ENCODE assay signal across 24 cellular contexts in the genomic region with DNA sequence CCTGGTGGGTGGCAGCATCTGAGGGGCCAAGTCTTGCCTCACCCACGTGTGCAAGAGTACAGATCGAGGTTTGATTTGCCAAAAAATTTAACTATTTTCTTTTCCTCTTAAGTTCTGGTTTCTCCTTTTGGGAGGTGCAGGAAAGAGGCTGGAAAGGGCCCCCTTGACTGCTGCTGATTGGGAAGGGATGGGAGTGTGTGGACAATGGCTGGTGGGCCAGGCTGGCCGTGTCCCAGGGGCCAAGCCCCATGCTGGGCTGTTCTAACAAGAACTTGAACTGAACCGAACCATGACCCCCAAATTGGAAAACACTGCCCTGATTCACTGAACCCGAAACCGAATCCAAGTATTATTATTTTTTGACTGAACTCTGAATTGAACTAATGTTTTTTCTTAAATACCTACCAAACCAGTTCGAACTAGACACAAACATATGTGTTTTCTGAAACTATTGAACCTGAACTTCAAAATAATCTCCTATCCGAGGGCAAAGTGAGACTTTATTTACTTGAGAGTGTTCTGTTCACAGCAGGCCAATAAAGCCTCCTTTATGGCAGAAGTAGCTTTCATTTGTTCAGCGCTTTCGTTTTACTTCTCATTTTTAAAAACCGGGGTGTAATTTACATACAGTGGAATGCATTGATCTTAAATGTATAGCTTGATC.
"Had no signal": no experiment of that assay in that cellular context is flagged by ENCODE, and none has a peak within 500 bp of the region (broad histone marks: within the 10 kb centered on the region; RNA-seq: fewer than 3 reads in every experiment).

No MANE protein-coding gene starts in this region.

- H3K9me3 ChIP-seq: gastrocnemius medialis, mucosa of descending colon, ovary, psoas muscle, thoracic aorta, transverse colon, vagina had no signal

- H3K36me3 Mint-ChIP-seq: mesothelial cell of epicardium; naive B cell; natural killer cell treated with Interleukin-12 subunit alpha and Interleukin-12 subunit beta and Interleukin-15 and Interleukin-18, amount 100 ng/mL, for 72 hours; stimulated activated naive B cell treated with anti-CD40 and anti-IgM and Interleukin-4, amounts not matched to agents 10 μg/mL and 1 μg/mL and 100 μg/mL, for 72 hours had no signal

- H3K27ac Mint-ChIP-seq: effector memory CD8-positive, alpha-beta T cell; mesothelial cell of epicardium; natural killer cell treated with Interleukin-12 subunit alpha and Interleukin-12 subunit beta and Interleukin-15 and Interleukin-18, amount 100 ng/mL, for 72 hours; stimulated activated naive B cell treated with anti-CD40 and anti-IgM and Interleukin-4, amounts not matched to agents 10 μg/mL and 1 μg/mL and 100 μg/mL, for 72 hours; stimulated activated naive CD8-positive, alpha-beta T cell treated with anti-CD3 and anti-CD28 coated beads, Interleukin-15, Interleukin-2, amounts not matched to agents 100 ng/mL and 50 ng/mL, for 24 hours had no signal

- H3K27ac ChIP-seq: coronary artery, gastrocnemius medialis, psoas muscle, thoracic aorta, transverse colon, vagina had no signal

- ATAC-seq: effector memory CD8-positive, alpha-beta T cell; left lobe of liver; mucosa of descending colon; natural killer cell treated with Interleukin-12 subunit alpha and Interleukin-12 subunit beta and Interleukin-15 and Interleukin-18, amount 100 ng/mL, for 72 hours; right cardiac atrium; stimulated activated naive B cell treated with anti-CD40 and anti-IgM and Interleukin-4, amounts not matched to agents 10 μg/mL and 1 μg/mL and 100 μg/mL, for 72 hours had no signal

- H3K4me3 ChIP-seq: coronary artery, gastrocnemius medialis, mucosa of descending colon, ovary, psoas muscle, skin epidermis, thoracic aorta, transverse colon, vagina had no signal

- H3K9me3 Mint-ChIP-seq: effector memory CD8-positive, alpha-beta T cell; mesothelial cell of epicardium; naive B cell; natural killer cell treated with Interleukin-12 subunit alpha and Interleukin-12 subunit beta and Interleukin-15 and Interleukin-18, amount 100 ng/mL, for 72 hours; neural crest cell; stimulated activated naive B cell treated with anti-CD40 and anti-IgM and Interleukin-4, amounts not matched to agents 10 μg/mL and 1 μg/mL and 100 μg/mL, for 72 hours; stimulated activated naive CD8-positive, alpha-beta T cell treated with anti-CD3 and anti-CD28 coated beads, Interleukin-15, Interleukin-2, amounts not matched to agents 100 ng/mL and 50 ng/mL, for 24 hours had no signal

- H3K4me3 Mint-ChIP-seq: effector memory CD8-positive, alpha-beta T cell; mesothelial cell of epicardium; naive B cell; natural killer cell treated with Interleukin-12 subunit alpha and Interleukin-12 subunit beta and Interleukin-15 and Interleukin-18, amount 100 ng/mL, for 72 hours; neural crest cell; stimulated activated naive B cell treated with anti-CD40 and anti-IgM and Interleukin-4, amounts not matched to agents 10 μg/mL and 1 μg/mL and 100 μg/mL, for 72 hours; stimulated activated naive CD8-positive, alpha-beta T cell treated with anti-CD3 and anti-CD28 coated beads, Interleukin-15, Interleukin-2, amounts not matched to agents 100 ng/mL and 50 ng/mL, for 24 hours had no signal

- H3K36me3 ChIP-seq: gastrocnemius medialis, ovary, thoracic aorta, transverse colon, vagina had no signal

- FAIRE-seq: kidney had no signal

- DNase-seq: effector memory CD8-positive, alpha-beta T cell; foreskin fibroblast; kidney; mesenchymal stem cell; mucosa of descending colon; naive B cell; ovary; posterior cingulate gyrus; psoas muscle; right cardiac atrium; stimulated activated CD4-positive, alpha-beta T cell treated with anti-CD3 and anti-CD28 coated beads, Interleukin-15, amount 100 ng/mL, for 24 hours; stimulated activated CD4-positive, alpha-beta T cell treated with anti-CD3 and anti-CD28 coated beads, Interleukin-2, amount 100 ng/mL, for 48 hours; stimulated activated naive B cell treated with anti-CD40 and anti-IgM and Interleukin-4, amounts not matched to agents 10 μg/mL and 1 μg/mL and 100 μg/mL, for 72 hours; transverse colon had no signal

- H3K27me3 ChIP-seq: gastrocnemius medialis, ovary, vagina had no signal

- H3K4me1 Mint-ChIP-seq: neural crest cell had no signal
